Comparison of ENCODE assay signal across 34 cellular contexts in genomic region chr3:73535137-73535536, GRCh38.
"Had no signal": no experiment of that assay in that cellular context is flagged by ENCODE, and none has a peak within 500 bp of the region (broad histone marks: within the 10 kb centered on the region; RNA-seq: fewer than 3 reads in every experiment).

No MANE protein-coding gene starts in this region.

- ATAC-seq: activated CD4-positive, alpha-beta T cell treated with anti-CD3 and anti-CD28 coated beads for 36 hours; activated CD8-positive, alpha-beta memory T cell treated with anti-CD3 and anti-CD28 coated beads, Interleukin-2, amount 10 ng/mL, durations not matched to agents 7 days and 5 days; activated CD8-positive, alpha-beta T cell treated with anti-CD3 and anti-CD28 coated beads, Interleukin-2, amount 10 ng/mL, durations not matched to agents 7 days and 5 days; activated naive CD8-positive, alpha-beta T cell treated with anti-CD3 and anti-CD28 coated beads, Interleukin-2, amount 50 U/mL, for 24 hours; body of pancreas; effector memory CD8-positive, alpha-beta T cell; T-helper 17 cell had no signal

- H3K4me1 Mint-ChIP-seq: activated CD4-positive, alpha-beta T cell treated with anti-CD3 and anti-CD28 coated beads for 36 hours; activated CD4-positive, alpha-beta T cell treated with anti-CD3 and anti-CD28 coated beads, Interleukin-2, amount 10 ng/mL, durations not matched to agents 24 days and 14 days; activated CD8-positive, alpha-beta memory T cell treated with anti-CD3 and anti-CD28 coated beads, Interleukin-2, amount 10 ng/mL, durations not matched to agents 7 days and 5 days; activated naive CD4-positive, alpha-beta T cell treated with anti-CD3 and anti-CD28 coated beads, Interleukin-2, amount 50 U/mL, for 24 hours; activated naive CD8-positive, alpha-beta T cell treated with anti-CD3 and anti-CD28 coated beads for 36 hours; activated naive CD8-positive, alpha-beta T cell treated with anti-CD3 and anti-CD28 coated beads, Interleukin-2, amount 50 U/mL, for 24 hours; T-helper 17 cell had no signal

- H3K27me3 Mint-ChIP-seq: activated CD4-positive, alpha-beta memory T cell treated with anti-CD3 and anti-CD28 coated beads for 36 hours; activated CD4-positive, alpha-beta T cell treated with anti-CD3 and anti-CD28 coated beads, Interleukin-2, amount 10 ng/mL, durations not matched to agents 24 days and 14 days; activated CD8-positive, alpha-beta memory T cell treated with anti-CD3 and anti-CD28 coated beads, Interleukin-2, amount 10 ng/mL, durations not matched to agents 7 days and 5 days; effector memory CD8-positive, alpha-beta T cell had no signal

- DNase-seq: activated CD4-positive, alpha-beta memory T cell treated with anti-CD3 and anti-CD28 coated beads for 36 hours; activated CD4-positive, alpha-beta T cell treated with anti-CD3 and anti-CD28 coated beads for 36 hours; activated CD4-positive, alpha-beta T cell treated with anti-CD3 and anti-CD28 coated beads, Interleukin-2, amount 10 ng/mL, durations not matched to agents 24 days and 14 days; activated CD4-positive, CD25-positive, alpha-beta regulatory T cell; activated CD4-positive, CD25-positive, alpha-beta regulatory T cell treated with anti-CD3 and anti-CD28 coated beads, Interleukin-2, amount 50 U/mL, for 72 hours; activated CD8-positive, alpha-beta memory T cell treated with anti-CD3 and anti-CD28 coated beads, Interleukin-2, amount 10 ng/mL, durations not matched to agents 7 days and 5 days; activated CD8-positive, alpha-beta memory T cell treated with anti-CD3 and anti-CD28 coated beads, Interleukin-2, amount 50 U/mL, for 4 hours; activated CD8-positive, alpha-beta T cell treated with anti-CD3 and anti-CD28 coated beads, Interleukin-2, amount 10 ng/mL, durations not matched to agents 7 days and 5 days; activated effector memory CD4-positive, alpha-beta T cell treated with anti-CD3 and anti-CD28 coated beads, Interleukin-2, amount 50 U/mL, for 16 hours; activated naive CD4-positive, alpha-beta T cell treated with anti-CD3 and anti-CD28 coated beads for 36 hours; activated naive CD8-positive, alpha-beta T cell treated with anti-CD3 and anti-CD28 coated beads for 36 hours; activated naive CD8-positive, alpha-beta T cell treated with anti-CD3 and anti-CD28 coated beads, Interleukin-2, amount 50 U/mL, for 24 hours; activated T-cell treated with anti-CD3 and anti-CD28 coated beads, Interleukin-2, amount 50 U/mL, for 1 hour; activated T-cell treated with anti-CD3 and anti-CD28 coated beads, Interleukin-2, amount 50 U/mL, for 48 hours; adrenal gland; amygdala; aorta; body of pancreas; caudate nucleus; cortex of kidney; dermis blood vessel endothelial cell; effector CD4-positive, alpha-beta T cell; effector memory CD8-positive, alpha-beta T cell; erythroblast; esophagus squamous epithelium; foreskin fibroblast; head of caudate nucleus; T-helper 1 cell; T-helper 17 cell; T1000 had no signal

- H3K27ac Mint-ChIP-seq: activated CD4-positive, alpha-beta memory T cell treated with anti-CD3 and anti-CD28 coated beads for 36 hours; activated CD4-positive, alpha-beta T cell treated with anti-CD3 and anti-CD28 coated beads for 36 hours; activated CD4-positive, alpha-beta T cell treated with anti-CD3 and anti-CD28 coated beads, Interleukin-2, amount 10 ng/mL, durations not matched to agents 24 days and 14 days; activated CD8-positive, alpha-beta memory T cell treated with anti-CD3 and anti-CD28 coated beads, Interleukin-2, amount 10 ng/mL, durations not matched to agents 7 days and 5 days; activated CD8-positive, alpha-beta T cell treated with anti-CD3 and anti-CD28 coated beads, Interleukin-2, amount 10 ng/mL, durations not matched to agents 7 days and 5 days; activated naive CD4-positive, alpha-beta T cell treated with anti-CD3 and anti-CD28 coated beads for 36 hours; activated naive CD4-positive, alpha-beta T cell treated with anti-CD3 and anti-CD28 coated beads, Interleukin-2, amount 50 U/mL, for 24 hours; activated naive CD8-positive, alpha-beta T cell treated with anti-CD3 and anti-CD28 coated beads for 36 hours; activated naive CD8-positive, alpha-beta T cell treated with anti-CD3 and anti-CD28 coated beads, Interleukin-2, amount 50 U/mL, for 24 hours; activated T-helper 1 cell treated with anti-CD3 and anti-CD28 coated beads, Interleukin-12 subunit alpha, Interleukin-12 subunit beta, Interleukin-2, Interleukin-4 antibody, amounts not matched to agents 30 ng/mL and 10 ng/mL and 1 ng/mL, durations not matched to agents 14 hours and 24 hours and 36 hours; activated T-helper 2 cell treated with anti-CD3 and anti-CD28 coated beads, Interferon-gamma antibody, Interleukin-2, Interleukin-4, amounts not matched to agents 10 μg/mL and 5 μg/mL and 100 μg/mL, durations not matched to agents 14 hours and 24 hours and 36 hours; effector memory CD8-positive, alpha-beta T cell; T-helper 17 cell; T-helper 2 cell treated with Interferon-gamma antibody and Interleukin-4, amounts not matched to agents 5 μg/mL and 100 μg/mL, for 36 hours had no signal

- H3K9me3 Mint-ChIP-seq: activated CD4-positive, alpha-beta memory T cell treated with anti-CD3 and anti-CD28 coated beads for 36 hours; activated CD4-positive, alpha-beta T cell treated with anti-CD3 and anti-CD28 coated beads, Interleukin-2, amount 10 ng/mL, durations not matched to agents 24 days and 14 days; activated naive CD4-positive, alpha-beta T cell treated with anti-CD3 and anti-CD28 coated beads for 36 hours; activated naive CD4-positive, alpha-beta T cell treated with anti-CD3 and anti-CD28 coated beads, Interleukin-2, amount 50 U/mL, for 24 hours; activated naive CD8-positive, alpha-beta T cell treated with anti-CD3 and anti-CD28 coated beads for 36 hours; activated naive CD8-positive, alpha-beta T cell treated with anti-CD3 and anti-CD28 coated beads, Interleukin-2, amount 50 U/mL, for 24 hours; activated T-helper 1 cell treated with anti-CD3 and anti-CD28 coated beads, Interleukin-12 subunit alpha, Interleukin-12 subunit beta, Interleukin-2, Interleukin-4 antibody, amounts not matched to agents 30 ng/mL and 10 ng/mL and 1 ng/mL, durations not matched to agents 14 hours and 24 hours and 36 hours; activated T-helper 2 cell treated with anti-CD3 and anti-CD28 coated beads, Interferon-gamma antibody, Interleukin-2, Interleukin-4, amounts not matched to agents 10 μg/mL and 5 μg/mL and 100 μg/mL, durations not matched to agents 14 hours and 24 hours and 36 hours; T-helper 2 cell treated with Interferon-gamma antibody and Interleukin-4, amounts not matched to agents 5 μg/mL and 100 μg/mL, for 36 hours had no signal

- H3K4me3 ChIP-seq: adrenal gland, body of pancreas, esophagus squamous epithelium had no signal

- H3K27me3 ChIP-seq: adrenal gland, body of pancreas, esophagus squamous epithelium had no signal

- H3K36me3 Mint-ChIP-seq: activated CD4-positive, alpha-beta memory T cell treated with anti-CD3 and anti-CD28 coated beads for 36 hours; activated CD8-positive, alpha-beta memory T cell treated with anti-CD3 and anti-CD28 coated beads, Interleukin-2, amount 10 ng/mL, durations not matched to agents 7 days and 5 days; activated naive CD4-positive, alpha-beta T cell treated with anti-CD3 and anti-CD28 coated beads, Interleukin-2, amount 50 U/mL, for 24 hours; activated naive CD8-positive, alpha-beta T cell treated with anti-CD3 and anti-CD28 coated beads for 36 hours had no signal

- H3K36me3 ChIP-seq: adrenal gland, esophagus squamous epithelium had no signal

- H3K27ac ChIP-seq: adrenal gland, body of pancreas, esophagus squamous epithelium had no signal

- H3K9me3 ChIP-seq: adrenal gland, body of pancreas, esophagus squamous epithelium had no signal

- H3K4me3 Mint-ChIP-seq: activated CD4-positive, alpha-beta memory T cell treated with anti-CD3 and anti-CD28 coated beads for 36 hours; activated CD4-positive, alpha-beta T cell treated with anti-CD3 and anti-CD28 coated beads for 36 hours; activated CD4-positive, alpha-beta T cell treated with anti-CD3 and anti-CD28 coated beads, Interleukin-2, amount 10 ng/mL, durations not matched to agents 24 days and 14 days; activated CD8-positive, alpha-beta memory T cell treated with anti-CD3 and anti-CD28 coated beads, Interleukin-2, amount 10 ng/mL, durations not matched to agents 7 days and 5 days; activated CD8-positive, alpha-beta T cell treated with anti-CD3 and anti-CD28 coated beads, Interleukin-2, amount 10 ng/mL, durations not matched to agents 7 days and 5 days; activated naive CD4-positive, alpha-beta T cell treated with anti-CD3 and anti-CD28 coated beads for 36 hours; activated naive CD4-positive, alpha-beta T cell treated with anti-CD3 and anti-CD28 coated beads, Interleukin-2, amount 50 U/mL, for 24 hours; activated naive CD8-positive, alpha-beta T cell treated with anti-CD3 and anti-CD28 coated beads for 36 hours; activated naive CD8-positive, alpha-beta T cell treated with anti-CD3 and anti-CD28 coated beads, Interleukin-2, amount 50 U/mL, for 24 hours; activated T-helper 1 cell treated with anti-CD3 and anti-CD28 coated beads, Interleukin-12 subunit alpha, Interleukin-12 subunit beta, Interleukin-2, Interleukin-4 antibody, amounts not matched to agents 30 ng/mL and 10 ng/mL and 1 ng/mL, durations not matched to agents 14 hours and 24 hours and 36 hours; effector memory CD8-positive, alpha-beta T cell; T-helper 17 cell; T-helper 2 cell treated with Interferon-gamma antibody and Interleukin-4, amounts not matched to agents 5 μg/mL and 100 μg/mL, for 36 hours had no signal
